ENCODE assay signal across 1 cellular context in the genomic region with DNA sequence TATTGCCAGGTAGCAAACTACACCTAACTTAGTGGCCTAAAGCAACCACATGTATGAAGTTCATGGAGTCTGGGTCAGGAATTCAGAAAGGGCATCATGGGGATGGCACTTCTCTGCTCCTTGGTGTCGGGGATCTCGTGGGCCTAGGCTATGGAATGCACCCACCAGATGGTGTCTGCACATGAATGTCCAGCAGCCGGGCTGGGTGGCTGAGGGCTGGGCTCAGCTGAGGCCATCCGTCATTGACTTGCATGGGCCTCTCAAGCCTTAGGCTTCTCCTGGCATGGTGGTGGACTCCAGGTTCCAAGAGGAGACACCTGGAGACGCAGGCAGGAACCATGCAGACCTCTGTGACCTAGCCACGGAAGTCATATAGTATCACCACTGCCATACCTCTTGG.
TF ChIP-seq lines count a peak whose summit lies in the region.

No MANE protein-coding gene starts in this region.

TF ChIP-seq in IMR-90, 13 proteins besides CTCF, POLR2A, EP300 and RAD21:
- TF ChIP-seq MXI1 (IDR thresholded peaks at IDR 0.05; ENCODE audit: borderline replicate concordance, low read depth, low read length) (no peak), RCOR1 (IDR thresholded peaks at IDR 0.05; ENCODE audit: insufficient replicate concordance, low read length) (no peak), RFX5 (IDR thresholded peaks at IDR 0.05; ENCODE audit: low read depth, low read length) (no peak)
